ENCODE assay signal across 13 cellular contexts in genomic region chr20:46715292-46715756, GRCh38. TPM values are rescaled to one million over a fixed set of nuclear protein-coding genes. Genes with fewer than 3 reads are reported as not detected.
DNase-seq lines count a peak whose midpoint lies in the region; ATAC-seq and TF ChIP-seq lines count a peak whose summit lies in the region.
"Had no signal": no experiment of that assay in that cellular context is flagged by ENCODE, and none has a peak within 500 bp of the region (broad histone marks: within the 10 kb centered on the region; RNA-seq: fewer than 3 reads in every experiment).

No MANE protein-coding gene starts in this region.

- H3K27ac ChIP-seq in RWPE1 (peak overlapping the region; percentile 29), prostate gland (peak overlapping the region; percentile 54 to 76), ascending aorta (no peak overlapping the region), coronary artery (no peak overlapping the region)

- no peaks in the 10 kb centered on the region for H3K9me3 ChIP-seq in prostate gland
- H3K9me3 ChIP-seq in ascending aorta, result no peaks in the 10 kb centered on the region

- ATAC-seq in GM18511 (IDR thresholded peaks at IDR 0.05; ENCODE audit: unreplicated experiment), result no peak
- ATAC-seq: T-cell had no signal

- no peak for TF ChIP-seq POLR2A in prostate gland (IDR thresholded peaks at IDR 0.05)

- no peaks in the 10 kb centered on the region for H3K4me1 Mint-ChIP-seq in activated T-cell treated with anti-CD3 and anti-CD28 coated beads, Interleukin-2, amount 50 U/mL, for 24 hours (ENCODE audit: low read depth)

- TF ChIP-seq CTCF in RWPE1 (conservative IDR thresholded peaks at IDR 0.05; ENCODE audit: low read depth) (peak; percentile 67), fibroblast of pulmonary artery (IDR thresholded peaks at IDR 0.05; ENCODE audit: low read length, missing control alignments) (peak; percentile 6), prostate gland (IDR thresholded peaks at IDR 0.05) (peak in 3 of 4 experiments; percentile 8 to 39 (median 12)), ascending aorta (IDR thresholded peaks at IDR 0.05) (no peak), coronary artery (IDR thresholded peaks at IDR 0.05) (no peak)

- H3K36me3 ChIP-seq in prostate gland (no peaks in the 10 kb centered on the region), ascending aorta (peaks cover 0 to 5% of the 10 kb centered on the region in 2 donors)

- WGBS in prostate gland, result 19% methylated on average over 4 of the region's 4 CpGs

- H3K27ac Mint-ChIP-seq in activated T-cell treated with anti-CD3 and anti-CD28 coated beads, Interleukin-2, amount 50 U/mL, for 24 hours, result no peak overlapping the region
- H3K27ac Mint-ChIP-seq: nephron, T-cell had no signal

- H3K27me3 ChIP-seq in prostate gland (replicated peaks; ENCODE audit: insufficient read depth) (no peaks in the 10 kb centered on the region), ascending aorta (no peaks in the 10 kb centered on the region)

- intact Hi-C loops in prostate gland (cut with DNase I) (no loop called here), ascending aorta (cut with DNase I) (no loop called here)

- peaks cover 11% of the 10 kb centered on the region for H3K9me3 Mint-ChIP-seq in activated T-cell treated with anti-CD3 and anti-CD28 coated beads, Interleukin-2, amount 50 U/mL, for 24 hours

- H3K4me1 ChIP-seq in prostate gland (replicated peaks) (peaks cover 16% of the 10 kb centered on the region), ascending aorta (peaks cover 0 to 4% of the 10 kb centered on the region in 2 donors)

- no peak overlapping the region for H3K4me3 Mint-ChIP-seq in activated T-cell treated with anti-CD3 and anti-CD28 coated beads, Interleukin-2, amount 50 U/mL, for 24 hours
- H3K4me3 Mint-ChIP-seq: nephron, T-cell had no signal

- POLR2A ChIA-PET in RWPE1 (lab: Yijun Ruan, JAX; ENCODE audit: low non-redundant PET), result no interaction called here

- H3K36me3 Mint-ChIP-seq in activated T-cell treated with anti-CD3 and anti-CD28 coated beads, Interleukin-2, amount 50 U/mL, for 24 hours (ENCODE audit: low read depth), result no peaks in the 10 kb centered on the region
- H3K36me3 Mint-ChIP-seq: T-cell had no signal

- DNase-seq in EH (ENCODE audit: low read depth), result peak; percentile 94
- peak; percentile 80 for DNase-seq in RWPE1 (ENCODE audit: low spot score)
- DNase-seq in fibroblast of pulmonary artery (ENCODE audit: low read depth), result peak; percentile 83
- peak; percentile 87 for DNase-seq in prostate gland (ENCODE audit: low spot score)
- no peak for DNase-seq in ascending aorta (ENCODE audit: low spot score in 2 of 2)
- no peak for DNase-seq in coronary artery (ENCODE audit: low spot score)
- no peak for DNase-seq in activated T-cell treated with anti-CD3 and anti-CD28 coated beads, Interleukin-2, amount 50 U/mL, for 24 hours
- DNase-seq: activated T-cell treated with anti-CD3 and anti-CD28 coated beads, Interleukin-2, amount 50 U/mL, for 48 hours; DMS79 treated with DMSO at 0.1 percent for 48 hours; NCI-H1436 treated with DMSO at 0.1 percent for 48 hours; T-cell had no signal

- H3K4me3 ChIP-seq in fibroblast of pulmonary artery (replicated peaks; ENCODE audit: low read depth, low read length) (no peak overlapping the region), prostate gland (no peak overlapping the region), ascending aorta (no peak overlapping the region), coronary artery (no peak overlapping the region)

- peaks cover 51% of the 10 kb centered on the region for H3K27me3 Mint-ChIP-seq in activated T-cell treated with anti-CD3 and anti-CD28 coated beads, Interleukin-2, amount 50 U/mL, for 24 hours

- CTCF ChIA-PET in RWPE1 (lab: Yijun Ruan, JAX), result interaction anchor here (0.5 to 1.4 kb wide), 8 partner anchors 10 to 594 kb away, joined by 3 to 6 read pairs (median 4); no protein-coding TSS in a partner anchor

RNA-seq across cellular contexts. Expression of gene SLC2A10, which starts 5.9 kb away (rescaled TPM):
- total RNA-seq in prostate gland (10 to 100 TPM; 49.8 to 54.9 TPM), ascending aorta (13.1 TPM)

RNA-seq across cellular contexts. Expression of gene TP53RK, which starts 26.1 kb away (rescaled TPM):
- total RNA-seq in prostate gland, result 10 to 100 TPM; 23.2 to 29.6 TPM
- total RNA-seq in ascending aorta, result 30.8 TPM

Comparison
In these comparisons a context has a peak if more than half of its experiments do, and no peak if none do; other contexts are left out.
1. DNase-seq: peak in EH (single experiment), RWPE1 (single experiment), fibroblast of pulmonary artery (single experiment) and prostate gland (single experiment); none in ascending aorta (0 of 2), coronary artery (single experiment) and activated T-cell treated with anti-CD3 and anti-CD28 coated beads, Interleukin-2, amount 50 U/mL, for 24 hours (single experiment).
2. H3K27ac ChIP-seq: peak in RWPE1 (single experiment) and prostate gland (2 of 2); none in ascending aorta (0 of 2) and coronary artery (0 of 2).
3. CTCF ChIP-seq: peak in RWPE1 (single experiment), fibroblast of pulmonary artery (single experiment) and prostate gland (3 of 4); none in ascending aorta (0 of 3) and coronary artery (single experiment).